Comparison of ENCODE assay signal across 8 cellular contexts in genomic region chr6:165729307-165729936, GRCh38.
DNase-seq lines count a peak whose midpoint lies in the region; ATAC-seq and TF ChIP-seq lines count a peak whose summit lies in the region.

No MANE protein-coding gene starts in this region.

- ATAC-seq in HG02642 (IDR thresholded peaks at IDR 0.05; ENCODE audit: poor library complexity, unreplicated experiment): peak; percentile 47

- TF ChIP-seq CTCF in fibroblast of the aortic adventitia (IDR thresholded peaks at IDR 0.05; ENCODE audit: insufficient read depth, low read length) (peak; percentile 70), smooth muscle cell (IDR thresholded peaks at IDR 0.05; ENCODE audit: borderline replicate concordance, insufficient read depth, poor library complexity, severe bottlenecking) (peak; percentile 89)

- no peak overlapping the region for H3K9ac ChIP-seq in smooth muscle cell (ENCODE audit: low read depth)

- WGBS in smooth muscle cell (ENCODE audit: low lambda C conversion rate): 20% methylated on average over 1 of the region's 1 CpG

- H3K36me3 ChIP-seq in SJCRH30: no peaks in the 10 kb centered on the region
- no peaks in the 10 kb centered on the region for H3K36me3 ChIP-seq in smooth muscle cell (ENCODE audit: low read depth)

- H2AFZ ChIP-seq in smooth muscle cell (ENCODE audit: low read depth): no peak overlapping the region

- no peaks in the 10 kb centered on the region for H3F3A ChIP-seq in smooth muscle cell (ENCODE audit: low read depth)

- no peak overlapping the region for H3K4me3 ChIP-seq in SJCRH30
- no peak overlapping the region for H3K4me3 ChIP-seq in fibroblast of the aortic adventitia (ENCODE audit: low read depth, low read length)
- no peak overlapping the region for H3K4me3 ChIP-seq in smooth muscle cell

- H3K4me1 ChIP-seq in SJCRH30 (no peaks in the 10 kb centered on the region; the same call in 1 of the 2 replicates), smooth muscle cell (ENCODE audit: low read depth) (no peaks in the 10 kb centered on the region)

- H4K20me1 ChIP-seq in smooth muscle cell (ENCODE audit: low read depth): no peaks in the 10 kb centered on the region

- H3K27ac ChIP-seq in SJCRH30 (no peak overlapping the region), smooth muscle cell (ENCODE audit: low read depth) (no peak overlapping the region)

- H3K4me2 ChIP-seq in smooth muscle cell: no peak overlapping the region

- no peaks in the 10 kb centered on the region for H3K27me3 ChIP-seq in SJCRH30
- H3K27me3 ChIP-seq in smooth muscle cell (ENCODE audit: low read depth): peaks cover 8% of the 10 kb centered on the region

- peak; percentile 15 for DNase-seq in activated T-cell treated with anti-CD3 and anti-CD28 coated beads for 48 hours (ENCODE audit: low read depth)
- DNase-seq in activated T-cell treated with anti-CD3 and anti-CD28 coated beads for 4 hours: no peak
- DNase-seq in SJCRH30: peak; percentile 36 to 68
- peak; percentile 35 for DNase-seq in fibroblast of the aortic adventitia (ENCODE audit: low read depth)
- DNase-seq in smooth muscle cell (lab: John Stamatoyannopoulos, UW; ENCODE audit: unreplicated experiment): no peak
- no peak for DNase-seq in NCI-H774 (lab: John Stamatoyannopoulos, UW)
- DNase-seq in mesenteric fat pad (ENCODE audit: low spot score): no peak

- H3K9me3 ChIP-seq in SJCRH30 (replicated peaks) (no peaks in the 10 kb centered on the region), smooth muscle cell (replicated peaks; ENCODE audit: low read depth) (no peaks in the 10 kb centered on the region)

- H3K79me2 ChIP-seq in smooth muscle cell (ENCODE audit: low read depth): no peaks in the 10 kb centered on the region

Comparison
In these comparisons a context has a peak if more than half of its experiments do, and no peak if none do; other contexts are left out.
1. DNase-seq: peak in activated T-cell treated with anti-CD3 and anti-CD28 coated beads for 48 hours (single experiment), SJCRH30 (2 of 2) and fibroblast of the aortic adventitia (single experiment); none in activated T-cell treated with anti-CD3 and anti-CD28 coated beads for 4 hours (single experiment), smooth muscle cell (single experiment), NCI-H774 (single experiment) and mesenteric fat pad (single experiment).